In the genomic region with DNA sequence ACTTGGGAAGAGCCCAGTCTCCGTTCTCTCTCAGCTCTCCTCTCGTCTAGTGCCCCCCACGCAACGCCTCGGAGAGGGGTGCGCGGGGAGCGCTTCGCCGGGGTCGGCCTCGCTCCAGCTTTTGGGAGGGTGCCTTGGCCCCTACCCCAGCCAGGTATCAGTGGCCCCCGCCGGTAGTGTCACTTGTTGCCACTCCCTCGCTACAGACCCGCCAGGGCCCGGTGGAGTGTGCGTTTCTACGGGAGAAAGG, we compare ENCODE assay signal across 10 cellular contexts. TPM values are rescaled to one million over a fixed set of nuclear protein-coding genes. Genes with fewer than 3 reads are reported as not detected.
A peak's percentile ranks its signal among the peaks of the same experiment; 100 is the strongest.
DNase-seq lines count a peak whose midpoint lies in the region; FAIRE-seq and TF ChIP-seq lines count a peak whose summit lies in the region.
"Had no signal": no experiment of that assay in that cellular context is flagged by ENCODE, and none has a peak within 500 bp of the region (broad histone marks: within the 10 kb centered on the region; RNA-seq: fewer than 3 reads in every experiment).

No MANE protein-coding gene starts in this region.

- H2AFZ ChIP-seq in smooth muscle cell (ENCODE audit: low read depth), result no peak overlapping the region

- H3K4me1 ChIP-seq in smooth muscle cell (ENCODE audit: low read depth), result peaks cover 20% of the 10 kb centered on the region

- no peaks in the 10 kb centered on the region for H3K27me3 ChIP-seq in bronchial epithelial cell (ENCODE audit: control insufficient read depth, insufficient read depth, low read length)
- peaks cover 35% of the 10 kb centered on the region for H3K27me3 ChIP-seq in kidney epithelial cell (ENCODE audit: control insufficient read depth, insufficient read depth, low read length)
- no peaks in the 10 kb centered on the region for H3K27me3 ChIP-seq in smooth muscle cell (ENCODE audit: low read depth)

- H3K9me3 ChIP-seq in smooth muscle cell (replicated peaks; ENCODE audit: low read depth), result no peaks in the 10 kb centered on the region

- H4K20me1 ChIP-seq in smooth muscle cell (ENCODE audit: low read depth), result peaks cover 42% of the 10 kb centered on the region

- H3K4me3 ChIP-seq in HFF-Myc (replicated peaks; ENCODE audit: low read depth, low read length) (peak overlapping the region; percentile 89), bronchial epithelial cell (ENCODE audit: low read depth, low read length) (peak overlapping the region; percentile 67), kidney epithelial cell (ENCODE audit: low read depth, low read length) (peak overlapping the region; percentile 68), smooth muscle cell (peak overlapping the region; percentile 95)

- no peak for TF ChIP-seq CTCF in HFF-Myc (IDR thresholded peaks at IDR 0.05; ENCODE audit: low read depth, low read length, missing control alignments)
- TF ChIP-seq CTCF in bronchial epithelial cell (IDR thresholded peaks at IDR 0.05; ENCODE audit: insufficient read depth, low read length, severe bottlenecking), result no peak
- no peak for TF ChIP-seq CTCF in kidney epithelial cell (IDR thresholded peaks at IDR 0.05; ENCODE audit: insufficient read depth, low read length, poor library complexity, severe bottlenecking)
- TF ChIP-seq CTCF in smooth muscle cell (IDR thresholded peaks at IDR 0.05; ENCODE audit: borderline replicate concordance, insufficient read depth, poor library complexity, severe bottlenecking), result no peak
- TF ChIP-seq CTCF in D721Med (IDR thresholded peaks at IDR 0.05; ENCODE audit: insufficient read depth, missing control alignments), result no peak

- H3K36me3 ChIP-seq in bronchial epithelial cell (ENCODE audit: control insufficient read depth, insufficient read depth, low read length) (no peaks in the 10 kb centered on the region), kidney epithelial cell (ENCODE audit: control insufficient read depth, insufficient read depth, low read length) (no peaks in the 10 kb centered on the region), smooth muscle cell (ENCODE audit: low read depth) (no peaks in the 10 kb centered on the region)

- DNase-seq in HFF-Myc (ENCODE audit: extremely low read depth, low read depth) (no peak), bronchial epithelial cell (ENCODE audit: low read depth) (no peak), kidney epithelial cell (ENCODE audit: low read depth) (no peak), smooth muscle cell (lab: John Stamatoyannopoulos, UW; ENCODE audit: unreplicated experiment) (no peak), NCI-H446 (lab: John Stamatoyannopoulos, UW) (no peak), D721Med (ENCODE audit: insufficient read length, low spot score) (no peak)
- DNase-seq in stimulated activated naive CD4-positive, alpha-beta T cell treated with Interleukin-2 at 50 U/mL for 16 hours (lab: John Stamatoyannopoulos, UW), result no peak
- no peak for DNase-seq in stimulated activated CD4-positive, alpha-beta T cell treated with anti-CD3 and anti-CD28 coated beads, Interleukin-4, amount 100 ng/mL, for 24 hours
- DNase-seq: activated CD8-positive, alpha-beta memory T cell treated with anti-CD3 and anti-CD28 coated beads, Interleukin-2, amount 10 ng/mL, durations not matched to agents 7 days and 5 days; DND-41 had no signal

- no peak for FAIRE-seq in bronchial epithelial cell (lab: Jason Lieb, UNC)
- FAIRE-seq in D721Med (lab: Jason Lieb, UNC), result no peak

- H3K9ac ChIP-seq in smooth muscle cell (ENCODE audit: low read depth), result peak overlapping the region; percentile 84

- peak overlapping the region; percentile 92 for H3K4me2 ChIP-seq in smooth muscle cell

- H3K27ac ChIP-seq in smooth muscle cell (ENCODE audit: low read depth), result peak overlapping the region; percentile 94

- H3K79me2 ChIP-seq in smooth muscle cell (ENCODE audit: low read depth), result peaks cover 91% of the 10 kb centered on the region

- peaks cover 44% of the 10 kb centered on the region for H3F3A ChIP-seq in smooth muscle cell (ENCODE audit: low read depth)

- 3% methylated on average over 19 of the region's 19 CpGs for WGBS in smooth muscle cell (ENCODE audit: low lambda C conversion rate)

RNA-seq across cellular contexts. Expression of a gene that starts 0.8 kb away (rescaled TPM):
- 23.8 and 82.1 TPM in 2 replicates for total RNA-seq in bronchial epithelial cell
- 114 and 135 TPM in 2 replicates for total RNA-seq in kidney epithelial cell
- total RNA-seq in smooth muscle cell, result 1,172 and 1,251 TPM in 2 replicates
- polyA plus RNA-seq in smooth muscle cell, result 637 and 1,034 TPM in 2 replicates
- total RNA-seq: activated CD8-positive, alpha-beta memory T cell treated with anti-CD3 and anti-CD28 coated beads, Interleukin-2, amount 10 ng/mL, durations not matched to agents 7 days and 5 days had no signal
